In genomic region chr13:41075034-41075433, GRCh38 we compare ENCODE assay signal across 8 cellular contexts. TPM values are rescaled to one million over a fixed set of nuclear protein-coding genes. Genes with fewer than 3 reads are reported as not detected.
DNase-seq lines count a peak whose midpoint lies in the region; ATAC-seq, FAIRE-seq and TF ChIP-seq lines count a peak whose summit lies in the region.

No MANE protein-coding gene starts in this region.

- H3K4me3 ChIP-seq in heart right ventricle: no peak overlapping the region
- no peak overlapping the region for H3K4me3 ChIP-seq in aorta (ENCODE audit: low read length in 2 of 2)

- H3K27me3 ChIP-seq in heart right ventricle: no peaks in the 10 kb centered on the region
- H3K27me3 ChIP-seq in aorta (ENCODE audit: control insufficient read depth in 1 of 2, insufficient read depth in 2 of 2, low read length in 1 of 2): no peaks in the 10 kb centered on the region

- no peaks in the 10 kb centered on the region for H3K9me3 ChIP-seq in heart right ventricle
- H3K9me3 ChIP-seq in aorta (ENCODE audit: control insufficient read depth, low read length): no peaks in the 10 kb centered on the region

- ATAC-seq in heart right ventricle (no peak), HG03342 (IDR thresholded peaks at IDR 0.05; ENCODE audit: unreplicated experiment) (no peak), aorta (ENCODE audit: low FRiP score) (no peak), GM21526 (IDR thresholded peaks at IDR 0.05; ENCODE audit: low FRiP score, unreplicated experiment) (no peak)

- TF ChIP-seq CTCF in heart right ventricle (IDR thresholded peaks at IDR 0.05): peak; percentile 17 to 71 (median 58)

- FAIRE-seq in HTR-8/SVneo (lab: Jason Lieb, UNC): no peak

- H3K27ac ChIP-seq in heart right ventricle (no peak overlapping the region), aorta (ENCODE audit: low read depth in 1 of 2, low read length in 2 of 2) (no peak overlapping the region)

- DNase-seq in COLO829 (ENCODE audit: low spot score): peak; percentile 54
- peak; percentile 13 for DNase-seq in HTR-8/SVneo (ENCODE audit: insufficient read length, low spot score)
- peak; percentile 38 for DNase-seq in activated CD4-positive, alpha-beta T cell treated with anti-CD3 and anti-CD28 coated beads, Interleukin-2, amount 50 U/mL, for 1 hour
- no peak for DNase-seq in heart right ventricle
- peak; percentile 19 for DNase-seq in stimulated activated CD4-positive, alpha-beta T cell treated with anti-CD3 and anti-CD28 coated beads, Interleukin-4, amount 100 ng/mL, for 1 hour
- no peak for DNase-seq in aorta

- H3K4me1 ChIP-seq in heart right ventricle (no peaks in the 10 kb centered on the region), aorta (ENCODE audit: control insufficient read depth in 1 of 2, insufficient read depth in 2 of 2, low read length in 2 of 2) (no peaks in the 10 kb centered on the region)

- 15 to 59% methylated on average over 1 of the region's 1 CpG for WGBS in heart right ventricle, 2 donors
- WGBS in aorta, 2 donors: 48 to 70% methylated on average over 1 of the region's 1 CpG

- peaks cover 0 to 100% (median 57%) of the 10 kb centered on the region in 9 donors for H3K36me3 ChIP-seq in heart right ventricle
- H3K36me3 ChIP-seq in aorta (ENCODE audit: control insufficient read depth in 1 of 2, insufficient read depth in 2 of 2, low read length in 1 of 2): peaks cover 7 to 8% of the 10 kb centered on the region in 2 donors

- intact Hi-C loops in heart right ventricle (cut with DNase I) (loop anchor here (1.0 to 10.0 kb wide), 5 partner anchors 120 to 148 kb away; partner anchors contain the start of gene KBTBD7 (in 1 of the 10)), aorta (cut with DNase I) (loop anchor here (5.0 kb wide), 1 partner anchor 147 kb away; no protein-coding TSS in a partner anchor)

RNA-seq across cellular contexts. Expression of gene WBP4, which starts 13.7 kb away (rescaled TPM):
- total RNA-seq in heart right ventricle (10 to 100 TPM; 13.0 to 24.4 (median 21.8) TPM), aorta (10 to 100 TPM; 11.2 to 14.3 TPM)
- polyA plus RNA-seq in heart right ventricle (10 to 100 TPM; 13.3 to 45.1 TPM), aorta (10 to 100 TPM in 1 of 2 donors, 1 to 10 TPM in 1; 9.9 to 17.9 TPM)

RNA-seq across cellular contexts. Expression of gene ELF1, which starts 55.9 kb away (rescaled TPM):
- total RNA-seq in heart right ventricle: 10 to 100 TPM; 31.1 to 60.5 (median 39.5) TPM
- 10 to 100 TPM in 1 of 2 donors, 1 to 10 TPM in 1; 9.9 to 10.4 TPM for polyA plus RNA-seq in heart right ventricle
- total RNA-seq in aorta: 10 to 100 TPM; 71.6 to 77.0 TPM
- polyA plus RNA-seq in aorta: 10 to 100 TPM; 23.0 to 23.7 TPM

RNA-seq across cellular contexts. Expression of gene KBTBD6, which starts 57.6 kb away (rescaled TPM):
- total RNA-seq in heart right ventricle (10 to 100 TPM in 1 of 10 donors, 1 to 10 TPM in 9; 5.4 to 10.6 (median 6.9) TPM), aorta (1 to 10 TPM; 4.3 to 7.7 TPM)
- polyA plus RNA-seq in heart right ventricle (1 to 10 TPM; 1.9 to 4.0 TPM), aorta (1 to 10 TPM; 2.4 to 3.1 TPM)

Comparison
In these comparisons a context has a peak if more than half of its experiments do, and no peak if none do; other contexts are left out.
1. DNase-seq: peak in COLO829 (single experiment), HTR-8/SVneo (single experiment), activated CD4-positive, alpha-beta T cell treated with anti-CD3 and anti-CD28 coated beads, Interleukin-2, amount 50 U/mL, for 1 hour (single experiment) and stimulated activated CD4-positive, alpha-beta T cell treated with anti-CD3 and anti-CD28 coated beads, Interleukin-4, amount 100 ng/mL, for 1 hour (single experiment); none in heart right ventricle (0 of 2) and aorta (0 of 2).